ENCODE assay signal across 7 cellular contexts in the genomic region with DNA sequence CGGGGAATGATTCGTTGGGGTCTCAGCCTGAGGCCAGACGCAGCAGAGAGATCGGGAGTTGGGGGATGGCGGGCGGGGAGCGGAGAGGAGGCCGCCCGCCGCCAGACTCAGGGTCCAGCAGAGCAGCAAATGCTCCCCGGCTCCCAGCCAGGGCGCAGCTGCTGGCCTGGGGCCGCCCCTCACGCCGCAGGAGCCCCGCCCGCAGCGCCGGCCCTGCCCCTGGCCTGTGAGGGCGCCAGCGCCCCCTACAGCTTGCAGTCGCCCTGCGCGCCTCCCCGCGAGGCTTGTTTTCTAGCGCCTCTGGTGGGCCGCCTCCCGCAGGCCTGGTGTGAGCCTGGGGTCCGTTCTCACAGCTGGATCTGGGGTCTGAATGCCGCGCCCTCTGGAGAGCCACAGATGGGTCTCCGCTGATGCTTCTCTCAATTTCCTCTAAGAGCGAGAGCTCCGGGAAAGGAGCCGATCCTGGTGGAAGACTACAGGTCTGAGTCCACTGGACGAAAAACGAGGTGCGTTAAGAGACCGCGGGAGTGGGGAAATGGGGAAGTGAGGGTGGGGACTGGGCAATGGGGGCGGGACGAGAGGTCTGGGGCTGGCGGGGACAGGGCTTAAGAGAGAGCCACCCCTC.
DNase-seq lines count a peak whose midpoint lies in the region; ATAC-seq and TF ChIP-seq lines count a peak whose summit lies in the region.

No MANE protein-coding gene starts in this region.

- ATAC-seq in GM18505 (IDR thresholded peaks at IDR 0.05; ENCODE audit: unreplicated experiment) (peak; percentile 92), HG02938 (IDR thresholded peaks at IDR 0.05; ENCODE audit: unreplicated experiment) (peak; percentile 77)

- DNase-seq in NCI-H1694 (lab: John Stamatoyannopoulos, UW), result peak; percentile 50
- peak; percentile 71 for DNase-seq in T-helper 22 cell (ENCODE audit: low read depth)
- DNase-seq in astrocyte of the cerebellum (ENCODE audit: low read depth), result peak; percentile 71
- peak; percentile 84 to 90 for DNase-seq in hippocampal formation (lab: John Stamatoyannopoulos, UW)
- peak; percentile 63 for DNase-seq in retinal pigment epithelial cell (ENCODE audit: low read depth)

- H3K4me3 ChIP-seq in astrocyte of the cerebellum (ENCODE audit: low read depth, low read length) (peak overlapping the region; percentile 65), retinal pigment epithelial cell (ENCODE audit: low read length) (peak overlapping the region; percentile 77)

- in situ Hi-C loops in astrocyte of the cerebellum (cut with HindIII; ENCODE audit: low sequenced_read_pairs), result no loop called here

- peak; percentile 92 for TF ChIP-seq POLR2A in GM18505 (IDR thresholded peaks at IDR 0.05; ENCODE audit: borderline replicate concordance, extremely low read depth, insufficient read depth, insufficient read length)

- TF ChIP-seq CTCF in astrocyte of the cerebellum (IDR thresholded peaks at IDR 0.05; ENCODE audit: low read depth, low read length, missing control alignments) (peak; percentile 95), retinal pigment epithelial cell (conservative IDR thresholded peaks at IDR 0.05; ENCODE audit: low read depth, low read length) (peak; percentile 89)

Comparison
In these comparisons a context has a peak if more than half of its experiments do, and no peak if none do; other contexts are left out.
1. Peak in every context shown above with its lines: DNase-seq, ATAC-seq and H3K4me3 ChIP-seq.